In the genomic region with DNA sequence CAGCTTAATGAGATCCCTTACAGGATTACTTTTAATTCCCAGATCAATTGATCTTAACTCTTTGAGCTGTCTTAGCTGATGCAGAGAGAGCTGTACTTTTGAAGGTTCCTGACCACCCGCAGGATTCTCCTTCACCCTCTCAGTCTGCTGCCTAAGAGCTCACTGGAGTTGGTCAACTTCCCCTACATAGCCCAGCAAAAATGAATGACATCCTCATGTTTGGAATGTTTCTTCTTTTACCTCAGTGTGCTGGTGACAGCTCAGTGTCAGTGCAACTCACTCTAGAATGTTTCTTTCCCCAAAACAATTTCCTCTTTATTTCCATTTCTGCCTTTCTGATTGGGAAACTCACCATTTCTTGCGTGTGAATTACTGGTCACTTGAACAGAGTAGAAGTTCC, we compare ENCODE assay signal across 24 cellular contexts.
"Had no signal": no experiment of that assay in that cellular context is flagged by ENCODE, and none has a peak within 500 bp of the region (broad histone marks: within the 10 kb centered on the region; RNA-seq: fewer than 3 reads in every experiment).

No MANE protein-coding gene starts in this region.

- H3K4me1 ChIP-seq: esophagus squamous epithelium, right atrium auricular region, suprapubic skin, transverse colon had no signal

- DNase-seq: activated CD4-positive, alpha-beta T cell treated with anti-CD3 and anti-CD28 coated beads for 1 hour; activated CD8-positive, alpha-beta memory T cell treated with anti-CD3 and anti-CD28 coated beads for 24 hours; activated CD8-positive, alpha-beta memory T cell treated with anti-CD3 and anti-CD28 coated beads, Interleukin-2, amount 50 U/mL, for 48 hours; activated effector memory CD4-positive, alpha-beta T cell treated with Interleukin-2 at 50 U/mL for 16 hours; activated naive CD4-positive, alpha-beta T cell treated with anti-CD3 and anti-CD28 coated beads, Interleukin-2, amount 10 ng/mL, durations not matched to agents 7 days and 5 days; activated naive CD8-positive, alpha-beta T cell treated with anti-CD3 and anti-CD28 coated beads, Interleukin-2, amount 50 U/mL, for 24 hours; activated T-cell treated with anti-CD3 and anti-CD28 coated beads, Interleukin-2, amount 50 U/mL, for 48 hours; aorta; dermis blood vessel endothelial cell; effector memory CD4-positive, alpha-beta T cell; esophagus squamous epithelium; glutamatergic neuron; hippocampal formation; occipital lobe; stimulated activated CD4-positive, alpha-beta T cell treated with anti-CD3 and anti-CD28 coated beads, Interleukin-2, amount 100 ng/mL, for 48 hours; T1000; transverse colon had no signal

- H3K36me3 ChIP-seq: esophagus squamous epithelium, right atrium auricular region, suprapubic skin, transverse colon had no signal

- H3K9me3 ChIP-seq: esophagus squamous epithelium, right atrium auricular region, suprapubic skin, transverse colon had no signal

- H3K27me3 ChIP-seq: esophagus squamous epithelium, right atrium auricular region, suprapubic skin, transverse colon had no signal

- H3K27ac ChIP-seq: esophagus squamous epithelium, right atrium auricular region, skin epidermis, suprapubic skin, transverse colon had no signal

- FAIRE-seq: endothelial cell of umbilical vein, islet of Langerhans had no signal

- H3K4me3 ChIP-seq: esophagus squamous epithelium, lung, right atrium auricular region, skin epidermis, suprapubic skin, transverse colon had no signal

- ATAC-seq: activated naive CD8-positive, alpha-beta T cell treated with anti-CD3 and anti-CD28 coated beads, Interleukin-2, amount 50 U/mL, for 24 hours; left lobe of liver had no signal
